ENCODE assay signal across 1 cellular context in the genomic region with DNA sequence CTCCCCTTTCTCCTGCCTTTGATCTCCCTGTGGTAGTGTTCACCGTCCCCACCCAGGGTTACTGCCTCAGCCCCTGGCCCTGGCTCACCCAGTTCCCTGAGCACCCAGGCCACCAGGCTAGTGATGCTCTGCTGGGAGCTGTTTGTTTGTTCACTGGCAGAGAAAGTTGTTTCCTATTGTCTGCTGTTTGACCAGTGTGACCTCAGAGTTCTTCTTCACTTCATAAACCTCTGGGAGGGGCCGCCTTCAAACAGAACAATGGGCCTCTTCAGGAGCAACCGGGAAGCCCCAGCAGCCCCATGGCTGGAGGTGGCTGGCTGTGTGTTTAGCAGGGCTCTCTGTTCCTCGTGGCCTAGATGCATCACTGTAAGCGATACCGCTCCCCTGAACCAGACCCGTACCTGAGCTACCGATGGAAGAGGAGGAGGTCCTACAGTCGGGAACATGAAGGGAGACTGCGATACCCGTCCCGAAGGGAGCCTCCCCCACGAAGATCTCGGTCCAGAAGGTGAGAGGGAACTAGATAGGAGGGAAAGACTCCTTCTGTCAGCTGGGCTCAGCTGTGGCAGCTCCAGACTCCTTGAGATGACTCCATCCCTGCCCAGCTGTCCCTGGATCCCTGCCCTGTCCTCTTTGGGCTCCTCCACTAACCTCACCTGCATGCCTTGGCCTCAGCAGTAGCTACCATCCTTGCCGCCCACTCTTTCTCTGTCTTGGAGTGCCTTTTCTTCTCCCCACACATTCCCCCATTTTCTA.
TF ChIP-seq lines count a peak whose summit lies in the region.

No MANE protein-coding gene starts in this region.

TF ChIP-seq in GM23338, 12 proteins besides CTCF, POLR2A, EP300 and RAD21:
- TF ChIP-seq ZNF114 (CRISPR knock-in tag; IDR thresholded peaks at IDR 0.05) (no peak), POLR2AphosphoS5 (IDR thresholded peaks at IDR 0.05; ENCODE audit: low read depth) (no peak)
